In genomic region chr7:129173861-129174260, GRCh38 we compare ENCODE assay signal across 5 cellular contexts. TPM values are rescaled to one million over a fixed set of nuclear protein-coding genes. Genes with fewer than 3 reads are reported as not detected.
"Had no signal": no experiment of that assay in that cellular context is flagged by ENCODE, and none has a peak within 500 bp of the region (broad histone marks: within the 10 kb centered on the region; RNA-seq: fewer than 3 reads in every experiment).

No MANE protein-coding gene starts in this region.

RNA-seq across cellular contexts. Expression of gene SMO, which starts 14.6 kb away (rescaled TPM):
- total RNA-seq: activated CD4-positive, alpha-beta memory T cell treated with anti-CD3 and anti-CD28 coated beads, Interleukin-2, amount 10 ng/mL, durations not matched to agents 7 days and 5 days; activated CD4-positive, alpha-beta T cell treated with anti-CD3 and anti-CD28 coated beads, Interleukin-2, amount 10 ng/mL, durations not matched to agents 7 days and 5 days; activated CD8-positive, alpha-beta T cell treated with anti-CD3 and anti-CD28 coated beads, Interleukin-2, amount 10 ng/mL, durations not matched to agents 7 days and 5 days; T-helper 1 cell treated with Interleukin-12 subunit alpha and Interleukin-12 subunit beta and Interleukin-4 antibody, amounts not matched to agents 30 ng/mL and 1 ng/mL, for 36 hours; T-helper 17 cell had no signal
